In genomic region chr22:17159504-17159951, GRCh38 we compare ENCODE assay signal across 8 cellular contexts. TPM values are rescaled to one million over a fixed set of nuclear protein-coding genes. Genes with fewer than 3 reads are reported as not detected.
DNase-seq lines count a peak whose midpoint lies in the region; ATAC-seq and TF ChIP-seq lines count a peak whose summit lies in the region.

No MANE protein-coding gene starts in this region.

- H3K4me3 ChIP-seq in HL-60 (replicated peaks; ENCODE audit: insufficient read depth, low read length) (peak overlapping the region; percentile 52), kidney epithelial cell (ENCODE audit: low read depth, low read length) (peak overlapping the region; percentile 72)

- H3K27me3 ChIP-seq in HL-60 (ENCODE audit: insufficient read depth, poor library complexity, severe bottlenecking) (no peaks in the 10 kb centered on the region), kidney epithelial cell (ENCODE audit: control insufficient read depth, insufficient read depth, low read length) (no peaks in the 10 kb centered on the region)

- peak; percentile 53 for DNase-seq in AG20443 (ENCODE audit: low spot score)
- DNase-seq in HL-60 (ENCODE audit: low read depth in 1 of 2, low spot score in 1 of 2), result peak in 1 of 2 experiments; percentile 10
- DNase-seq in T follicular helper cell (ENCODE audit: low read depth), result peak; percentile 12
- peak; percentile 25 for DNase-seq in brain pericyte (ENCODE audit: low read depth, low spot score)
- DNase-seq in kidney epithelial cell (ENCODE audit: low read depth), result no peak
- peak; percentile 70 to 72 for DNase-seq in stimulated activated CD4-positive, alpha-beta T cell treated with anti-CD3 and anti-CD28 coated beads, Interleukin-15, amount 100 ng/mL, for 48 hours (ENCODE audit: low read depth in 2 of 2)
- no peak for DNase-seq in NCI-H128 (lab: John Stamatoyannopoulos, UW; ENCODE audit: unreplicated experiment)

- H3K36me3 ChIP-seq in kidney epithelial cell (ENCODE audit: control insufficient read depth, insufficient read depth, low read length), result no peaks in the 10 kb centered on the region

- peak overlapping the region; percentile 76 for H3K27ac ChIP-seq in HL-60 (replicated peaks)

- ATAC-seq in GM19035 (IDR thresholded peaks at IDR 0.05; ENCODE audit: unreplicated experiment), result peak; percentile 35

- TF ChIP-seq CTCF in HL-60 (IDR thresholded peaks at IDR 0.05; ENCODE audit: insufficient read depth, low read length), result no peak
- no peak for TF ChIP-seq CTCF in kidney epithelial cell (IDR thresholded peaks at IDR 0.05; ENCODE audit: insufficient read depth, low read length, poor library complexity, severe bottlenecking)

RNA-seq across cellular contexts. Expression of gene HDHD5, which starts 0.5 kb away (rescaled TPM):
- 44.7 and 62.2 TPM in 2 replicates for total RNA-seq in kidney epithelial cell

RNA-seq across cellular contexts. Expression of gene TMEM121B, which starts 38.4 kb away (rescaled TPM):
- 1.5 and 2.5 TPM in 2 replicates for total RNA-seq in kidney epithelial cell

RNA-seq across cellular contexts. Expression of gene ADA2, which starts 59.7 kb away (rescaled TPM):
- 17.8 and 22.7 TPM in 2 replicates for total RNA-seq in kidney epithelial cell

Comparison
In these comparisons a context has a peak if more than half of its experiments do, and no peak if none do; other contexts are left out.
1. DNase-seq: peak in AG20443 (single experiment), T follicular helper cell (single experiment), brain pericyte (single experiment) and stimulated activated CD4-positive, alpha-beta T cell treated with anti-CD3 and anti-CD28 coated beads, Interleukin-15, amount 100 ng/mL, for 48 hours (2 of 2); none in kidney epithelial cell (single experiment) and NCI-H128 (single experiment).